In genomic region chr2:43062058-43062457, GRCh38 we compare ENCODE assay signal across 2 cellular contexts.
TF ChIP-seq lines count a peak whose summit lies in the region.

No MANE protein-coding gene starts in this region.

TF ChIP-seq in HepG2, 621 proteins besides CTCF, POLR2A, EP300 and RAD21:
- TF ChIP-seq ADNP (CRISPR knock-in tag; IDR thresholded peaks at IDR 0.05) (no peak), ZNF605 (CRISPR knock-in tag; IDR thresholded peaks at IDR 0.05) (peak; percentile 96)
TF ChIP-seq in HepG2: peak in this region for 1.

TF ChIP-seq in IMR-90, 13 proteins besides CTCF, POLR2A, EP300 and RAD21:
- no peak for TF ChIP-seq NFE2L2 (IDR thresholded peaks at IDR 0.05; ENCODE audit: low read depth, low read length)
- TF ChIP-seq ELK1 (IDR thresholded peaks at IDR 0.05; ENCODE audit: borderline replicate concordance, low read depth, low read length) = no peak
